In the genomic region with DNA sequence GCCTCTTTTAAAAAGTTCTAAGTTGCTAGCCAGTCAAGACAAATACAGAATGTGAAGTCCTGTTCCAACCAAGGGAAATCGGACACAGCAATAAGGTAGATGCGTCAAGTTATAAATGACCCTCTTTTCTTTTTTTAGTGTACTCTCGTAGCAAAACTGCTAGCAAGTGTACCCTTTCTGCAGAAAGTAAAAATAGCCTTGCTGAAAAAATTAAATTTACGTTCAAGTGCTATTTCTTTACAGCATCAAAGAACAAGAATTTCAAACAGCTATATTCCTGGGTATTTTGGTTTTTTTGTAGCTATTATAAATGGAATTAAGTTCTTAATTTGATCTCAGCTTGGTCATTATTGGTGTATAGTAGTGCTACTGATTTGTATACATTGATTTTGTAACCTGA, we compare ENCODE assay signal across 31 cellular contexts.
"Had no signal": no experiment of that assay in that cellular context is flagged by ENCODE, and none has a peak within 500 bp of the region (broad histone marks: within the 10 kb centered on the region; RNA-seq: fewer than 3 reads in every experiment).

No MANE protein-coding gene starts in this region.

- H3K27ac Mint-ChIP-seq: activated CD4-positive, alpha-beta memory T cell treated with anti-CD3 and anti-CD28 coated beads, Interleukin-2, amount 10 ng/mL, durations not matched to agents 7 days and 5 days; activated CD4-positive, alpha-beta T cell treated with anti-CD3 and anti-CD28 coated beads, Interleukin-2, amount 10 ng/mL, durations not matched to agents 7 days and 5 days; activated naive CD4-positive, alpha-beta T cell treated with anti-CD3 and anti-CD28 coated beads, Interleukin-2, amount 10 ng/mL, durations not matched to agents 7 days and 5 days; activated naive CD4-positive, alpha-beta T cell treated with anti-CD3 and anti-CD28 coated beads, Interleukin-2, amount 50 U/mL, for 72 hours; activated naive CD8-positive, alpha-beta T cell treated with anti-CD3 and anti-CD28 coated beads, Interleukin-2, amount 10 ng/mL, durations not matched to agents 7 days and 5 days; activated T-cell treated with anti-CD3 and anti-CD28 coated beads, Interleukin-2, amount 50 U/mL, for 24 hours; activated T-cell treated with anti-CD3 and anti-CD28 coated beads, Interleukin-2, amount 50 U/mL, for 72 hours; brain; WTC11 had no signal

- H3K4me3 ChIP-seq: ascending aorta, breast epithelium, cardiac muscle cell, colonic mucosa, heart left ventricle had no signal

- H3K36me3 Mint-ChIP-seq: activated naive CD4-positive, alpha-beta T cell treated with anti-CD3 and anti-CD28 coated beads, Interleukin-2, amount 10 ng/mL, durations not matched to agents 7 days and 5 days; activated naive CD4-positive, alpha-beta T cell treated with anti-CD3 and anti-CD28 coated beads, Interleukin-2, amount 50 U/mL, for 72 hours; activated naive CD8-positive, alpha-beta T cell treated with anti-CD3 and anti-CD28 coated beads, Interleukin-2, amount 10 ng/mL, durations not matched to agents 7 days and 5 days had no signal

- H3K4me1 Mint-ChIP-seq: activated CD4-positive, alpha-beta memory T cell treated with anti-CD3 and anti-CD28 coated beads, Interleukin-2, amount 10 ng/mL, durations not matched to agents 7 days and 5 days; activated CD4-positive, alpha-beta T cell treated with anti-CD3 and anti-CD28 coated beads, Interleukin-2, amount 10 ng/mL, durations not matched to agents 7 days and 5 days; activated naive CD4-positive, alpha-beta T cell treated with anti-CD3 and anti-CD28 coated beads, Interleukin-2, amount 10 ng/mL, durations not matched to agents 7 days and 5 days; activated naive CD8-positive, alpha-beta T cell treated with anti-CD3 and anti-CD28 coated beads, Interleukin-2, amount 10 ng/mL, durations not matched to agents 7 days and 5 days had no signal

- H3K9me3 ChIP-seq: colonic mucosa had no signal

- H3K27ac ChIP-seq: ascending aorta, breast epithelium, cardiac muscle cell, colonic mucosa, heart left ventricle, VCaP had no signal

- H3K4me1 ChIP-seq: ascending aorta, breast epithelium had no signal

- H3K27me3 Mint-ChIP-seq: activated CD4-positive, alpha-beta memory T cell treated with anti-CD3 and anti-CD28 coated beads, Interleukin-2, amount 10 ng/mL, durations not matched to agents 7 days and 5 days; activated CD4-positive, alpha-beta T cell treated with anti-CD3 and anti-CD28 coated beads, Interleukin-2, amount 10 ng/mL, durations not matched to agents 7 days and 5 days; activated naive CD4-positive, alpha-beta T cell treated with anti-CD3 and anti-CD28 coated beads, Interleukin-2, amount 10 ng/mL, durations not matched to agents 7 days and 5 days; activated T-cell treated with anti-CD3 and anti-CD28 coated beads, Interleukin-2, amount 50 U/mL, for 24 hours; brain had no signal

- H3K27me3 ChIP-seq: ascending aorta, breast epithelium, cardiac muscle cell, colonic mucosa, heart left ventricle had no signal

- H3K4me3 Mint-ChIP-seq: activated CD4-positive, alpha-beta memory T cell treated with anti-CD3 and anti-CD28 coated beads, Interleukin-2, amount 10 ng/mL, durations not matched to agents 7 days and 5 days; activated CD4-positive, alpha-beta T cell treated with anti-CD3 and anti-CD28 coated beads, Interleukin-2, amount 10 ng/mL, durations not matched to agents 7 days and 5 days; activated naive CD4-positive, alpha-beta T cell treated with anti-CD3 and anti-CD28 coated beads, Interleukin-2, amount 10 ng/mL, durations not matched to agents 7 days and 5 days; activated naive CD8-positive, alpha-beta T cell treated with anti-CD3 and anti-CD28 coated beads, Interleukin-2, amount 10 ng/mL, durations not matched to agents 7 days and 5 days; activated T-cell treated with anti-CD3 and anti-CD28 coated beads, Interleukin-2, amount 50 U/mL, for 24 hours; activated T-cell treated with anti-CD3 and anti-CD28 coated beads, Interleukin-2, amount 50 U/mL, for 72 hours; brain; WTC11 had no signal

- FAIRE-seq: endometrium, endothelial cell of umbilical vein, frontal cortex had no signal

- DNase-seq: activated CD4-positive, alpha-beta memory T cell treated with anti-CD3 and anti-CD28 coated beads, Interleukin-2, amount 10 ng/mL, durations not matched to agents 7 days and 5 days; activated CD4-positive, alpha-beta T cell treated with anti-CD3 and anti-CD28 coated beads for 1 hour; activated CD4-positive, alpha-beta T cell treated with anti-CD3 and anti-CD28 coated beads for 4 hours; activated CD4-positive, alpha-beta T cell treated with anti-CD3 and anti-CD28 coated beads, Interleukin-2, amount 10 ng/mL, durations not matched to agents 7 days and 5 days; activated CD4-positive, alpha-beta T cell treated with anti-CD3 and anti-CD28 coated beads, Interleukin-2, amount 50 U/mL, for 4 hours; activated CD8-positive, alpha-beta memory T cell treated with anti-CD3 and anti-CD28 coated beads, Interleukin-2, amount 50 U/mL, for 48 hours; activated gamma-delta T cell; activated naive CD4-positive, alpha-beta T cell; activated naive CD4-positive, alpha-beta T cell treated with anti-CD3 and anti-CD28 coated beads, Interleukin-2, amount 10 ng/mL, durations not matched to agents 7 days and 5 days; activated naive CD8-positive, alpha-beta T cell treated with anti-CD3 and anti-CD28 coated beads, Interleukin-2, amount 10 ng/mL, durations not matched to agents 7 days and 5 days; activated T-cell treated with anti-CD3 and anti-CD28 coated beads for 4 hours; activated T-cell treated with anti-CD3 and anti-CD28 coated beads, Interleukin-2, amount 50 U/mL, for 24 hours; activated T-cell treated with anti-CD3 and anti-CD28 coated beads, Interleukin-2, amount 50 U/mL, for 72 hours; central memory CD4-positive, alpha-beta T cell; cerebellar nuclear complex; colonic mucosa; effector CD8-positive, alpha-beta T cell; foreskin fibroblast; heart left ventricle; T-helper 2 cell had no signal

- H3K36me3 ChIP-seq: ascending aorta, breast epithelium, cardiac muscle cell, colonic mucosa, heart left ventricle had no signal

- ATAC-seq: activated naive CD4-positive, alpha-beta T cell treated with anti-CD3 and anti-CD28 coated beads, Interleukin-2, amount 50 U/mL, for 72 hours; activated T-cell treated with anti-CD3 and anti-CD28 coated beads, Interleukin-2, amount 50 U/mL, for 72 hours; esophagus mucosa; heart left ventricle had no signal

- H3K9me3 Mint-ChIP-seq: activated CD4-positive, alpha-beta memory T cell treated with anti-CD3 and anti-CD28 coated beads, Interleukin-2, amount 10 ng/mL, durations not matched to agents 7 days and 5 days; activated CD4-positive, alpha-beta T cell treated with anti-CD3 and anti-CD28 coated beads, Interleukin-2, amount 10 ng/mL, durations not matched to agents 7 days and 5 days; activated naive CD4-positive, alpha-beta T cell treated with anti-CD3 and anti-CD28 coated beads, Interleukin-2, amount 10 ng/mL, durations not matched to agents 7 days and 5 days; activated T-cell treated with anti-CD3 and anti-CD28 coated beads, Interleukin-2, amount 50 U/mL, for 72 hours had no signal
